9 cellular contexts compared by ENCODE assay signal in the genomic region with DNA sequence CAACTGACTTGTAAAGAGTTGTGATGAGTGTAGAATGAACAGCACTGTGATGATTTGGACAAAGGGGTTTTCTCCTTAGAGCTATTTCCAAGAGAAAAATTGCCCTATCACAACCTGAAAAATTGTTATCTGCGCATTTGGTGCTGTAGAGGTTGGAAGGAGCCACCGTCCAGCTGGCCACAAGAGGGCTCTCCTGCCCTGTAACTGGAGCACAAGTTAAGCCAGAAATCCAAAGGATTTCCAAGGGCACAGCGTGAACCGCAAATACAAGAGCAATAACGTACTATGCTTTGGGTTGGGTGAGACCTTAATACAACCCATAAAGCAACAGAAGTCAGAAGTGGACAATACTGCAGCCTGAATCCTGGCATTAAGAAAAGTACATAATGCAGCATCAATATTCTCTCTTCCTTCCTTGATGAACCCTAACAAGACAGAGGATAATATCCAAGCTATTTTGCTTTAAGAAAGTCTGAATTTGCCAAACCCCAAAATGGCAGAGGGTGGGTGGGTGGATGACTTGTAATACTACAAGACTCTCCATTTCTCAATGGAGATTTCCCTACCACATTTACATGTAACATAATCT. TPM values are rescaled to one million over a fixed set of nuclear protein-coding genes. Genes with fewer than 3 reads are reported as not detected.
DNase-seq lines count a peak whose midpoint lies in the region; ATAC-seq, FAIRE-seq and TF ChIP-seq lines count a peak whose summit lies in the region.
"Had no signal": no experiment of that assay in that cellular context is flagged by ENCODE, and none has a peak within 500 bp of the region (broad histone marks: within the 10 kb centered on the region; RNA-seq: fewer than 3 reads in every experiment).

No MANE protein-coding gene starts in this region.

- ATAC-seq in DND-41 (ENCODE audit: insufficient read depth, low read depth) (no peak), HG02588 (IDR thresholded peaks at IDR 0.05; ENCODE audit: unreplicated experiment) (peak; percentile 59), GM12878 (peak; percentile 89), GM21825 (IDR thresholded peaks at IDR 0.05; ENCODE audit: unreplicated experiment) (no peak)

- DNase-seq in DND-41 (peak; percentile 19), NCI-H446 treated with DMSO at 0.1 percent for 48 hours (lab: John Stamatoyannopoulos, UW) (peak; percentile 6), GM12878 (ENCODE audit: low read depth, low spot score) (no peak), iPS DF 4.7 (ENCODE audit: extremely low read depth, low spot score) (peak; percentile 58), stromal cell of bone marrow (ENCODE audit: low read depth) (peak; percentile 45)
- no peak for DNase-seq in stimulated activated CD4-positive, alpha-beta T cell treated with anti-CD3 and anti-CD28 coated beads, Interleukin-2, amount 100 ng/mL, for 48 hours

- CTCF ChIA-PET in GM12878 (lab: Yijun Ruan, JAX), result interaction anchor here (0.6 to 4.0 kb wide), 44 partner anchors 8 to 520 kb away, joined by 3 to 43 read pairs (median 4); no protein-coding TSS in a partner anchor

- H3K9ac ChIP-seq in DND-41 (ENCODE audit: low read depth, low read length) (no peak overlapping the region), GM12878 (ENCODE audit: control insufficient read depth, insufficient read depth, low read length) (no peak overlapping the region)

- TF ChIP-seq RAD21 in GM12878 (IDR thresholded peaks at IDR 0.05; ENCODE audit: insufficient read depth, low read depth, low read length), result peak; percentile 81

- H3K4me2 ChIP-seq in DND-41 (ENCODE audit: insufficient read depth, low read length), result no peak overlapping the region
- H3K4me2 ChIP-seq in GM12878 (ENCODE audit: control insufficient read depth, insufficient read depth), result no peak overlapping the region

- TF ChIP-seq EP300 in GM12878 (IDR thresholded peaks at IDR 0.05; ENCODE audit: borderline replicate concordance in 1 of 2, control insufficient read depth in 1 of 2, low read depth in 2 of 2, low read length in 2 of 2), result no peak

- FAIRE-seq in GM12878 (lab: Jason Lieb, UNC), result peak; percentile 31

- H3K4me1 ChIP-seq in DND-41 (ENCODE audit: insufficient read depth, low read length), result no peaks in the 10 kb centered on the region
- H3K4me1 ChIP-seq in GM12878 (ENCODE audit: control insufficient read depth, insufficient read depth, low read length), result no peaks in the 10 kb centered on the region

- H3K79me2 ChIP-seq in DND-41 (ENCODE audit: insufficient read depth, low read length) (no peaks in the 10 kb centered on the region), GM12878 (ENCODE audit: control insufficient read depth, insufficient read depth, low read length) (no peaks in the 10 kb centered on the region)

- in situ Hi-C loops in GM12878 (cut with MboI), result loop anchor here (5.0 to 10.0 kb wide), 2 partner anchors 173 to 525 kb away; no protein-coding TSS in a partner anchor

- no peak overlapping the region for H2AFZ ChIP-seq in DND-41 (ENCODE audit: low read depth, low read length)
- no peak overlapping the region for H2AFZ ChIP-seq in GM12878 (ENCODE audit: control insufficient read depth, low read depth, low read length)

- H3K27me3 ChIP-seq in DND-41 (ENCODE audit: insufficient read depth, low read length, poor library complexity) (no peaks in the 10 kb centered on the region), GM12878 (replicated peaks in 1 of 2; ENCODE audit: control insufficient read depth in 2 of 2, insufficient read depth in 2 of 2, low read length in 1 of 2) (no peaks in the 10 kb centered on the region; a peak in 2 of 4 replicates)

- intact Hi-C loops in GM12878 (cut with micrococcal nuclease; ENCODE audit: unreplicated experiment), result loop anchor here (1.0 to 10.0 kb wide), 3 partner anchors 176 to 521 kb away; no protein-coding TSS in a partner anchor

- H3K27ac ChIP-seq in DND-41 (ENCODE audit: low read length) (no peak overlapping the region), GM12878 (ENCODE audit: control insufficient read depth, insufficient read depth) (no peak overlapping the region)

- BruUV-seq in GM12878 (replicated peaks; lab: Mats Ljungman, UMichigan), result no TSS peak

- SMC1A ChIA-PET in GM12878 (lab: Charles Lee; ENCODE audit: uncharacterized antibody, unreplicated experiment), result interaction anchor here (0.6 to 3.7 kb wide), 20 partner anchors 9 to 828 kb away, joined by 3 to 18 read pairs (median 4); a partner anchor contains a TSS

- WGBS in GM12878 (ENCODE audit: insufficient coverage, insufficient replicate concordance, low lambda C conversion rate, missing lambda C conversion rate), result 0% methylated on average over 5 of the region's 5 CpGs

- peak; percentile 72 for TF ChIP-seq CTCF in DND-41 (IDR thresholded peaks at IDR 0.05; ENCODE audit: borderline replicate concordance, extremely low read depth, low read length, poor library complexity, severe bottlenecking)
- TF ChIP-seq CTCF in GM12878 (IDR thresholded peaks at IDR 0.05 in 2 of 3, conservative IDR thresholded peaks at IDR 0.05 in 1 of 3; ENCODE audit: control insufficient read depth in 2 of 3, extremely low read depth in 1 of 3, insufficient read depth in 1 of 3, low read depth in 3 of 3, low read length in 3 of 3), result peak; percentile 82 to 92 (median 86)

- POLR2A ChIA-PET in GM12878 (lab: Charles Lee), result interaction anchor here (0.6 to 1.6 kb wide), 2 partner anchors 17 to 92 kb away, joined by 3 to 4 read pairs; no protein-coding TSS in a partner anchor

- RAD21 ChIA-PET in GM12878 (lab: Charles Lee; ENCODE audit: unreplicated experiment), result interaction anchor here (0.6 to 2.7 kb wide), 11 partner anchors 11 to 526 kb away, joined by 3 to 24 read pairs (median 3); a partner anchor contains a TSS

- H3K36me3 ChIP-seq in DND-41 (ENCODE audit: insufficient read depth, low read length) (no peaks in the 10 kb centered on the region), GM12878 (ENCODE audit: control insufficient read depth in 2 of 2, insufficient read depth in 2 of 2, low read length in 1 of 2) (no peaks in the 10 kb centered on the region)

- H3K4me3 ChIP-seq in DND-41 (ENCODE audit: low read depth in 1 of 2, low read length in 2 of 2) (no peak overlapping the region), GM12878 (no peak overlapping the region)

- H4K20me1 ChIP-seq in DND-41 (ENCODE audit: insufficient read depth, low read length) (no peaks in the 10 kb centered on the region), GM12878 (ENCODE audit: control insufficient read depth, insufficient read depth) (no peaks in the 10 kb centered on the region)

- TF ChIP-seq POLR2A in GM12878 (IDR thresholded peaks at IDR 0.05; ENCODE audit: low read depth, low read length), result no peak

- H3K9me3 ChIP-seq in DND-41 (ENCODE audit: insufficient read depth, low read length, severe bottlenecking), result no peaks in the 10 kb centered on the region
- H3K9me3 ChIP-seq in GM12878 (replicated peaks; ENCODE audit: control insufficient read depth, insufficient read depth, low read length), result no peaks in the 10 kb centered on the region

TF ChIP-seq in GM12878, 131 proteins besides CTCF, POLR2A, EP300 and RAD21:
- TF ChIP-seq MEF2B (IDR thresholded peaks at IDR 0.05; ENCODE audit: partially characterized antibody, poor library complexity, severe bottlenecking) (no peak), MXI1 (IDR thresholded peaks at IDR 0.05; ENCODE audit: low read depth, low read length) (no peak), SMC3 (IDR thresholded peaks at IDR 0.05; ENCODE audit: borderline replicate concordance, low read length) (peak; percentile 71), TAF1 (IDR thresholded peaks at IDR 0.05; ENCODE audit: borderline replicate concordance, low read depth, low read length) (no peak)
TF ChIP-seq in GM12878: peak in this region for 1.

RNA-seq across cellular contexts. Expression of a gene that starts 56.8 kb away (rescaled TPM):
- total RNA-seq in GM12878 (2013; cell fraction: nucleolus; rRNA removed), result not detected in 2 replicates
- total RNA-seq in GM12878 (2014; rRNA removed) (not detected in 2 replicates), GM12878 (2014; rRNA removed; fragmentation: Illumina TruSeq; extraction: Trizol) (not detected in 2 replicates), GM12878 (2021) (not detected in 2 replicates)
- polyA plus RNA-seq in GM12878 (2011; ENCODE audit: low read depth), result not detected
- polyA plus RNA-seq in GM12878 (2011; rRNA removed) (not detected in 2 replicates), GM12878 (2014; fragmentation: Illumina TruSeq; extraction: Trizol) (not detected in 2 replicates), GM12878 (2014; fragmentation: Nextera tagmentation; extraction: Ambion mirVana) (not detected), GM12878 (2014; rRNA removed) (not detected in 2 replicates), GM12878 (2016; fragmentation: Nextera tagmentation; extraction: Ambion mirVana) (not detected)
- polyA plus RNA-seq in GM12878 (2011; cell fraction: cytosol; rRNA removed), result not detected in 2 replicates
- not detected in 2 replicates for polyA plus RNA-seq in GM12878 (2011; cell fraction: nucleus; rRNA removed)
- polyA plus RNA-seq in GM12878 (2012), result not detected in 2 replicates
- not detected in 2 replicates for polyA minus RNA-seq in GM12878 (2011; rRNA and poly(A)+ RNA removed)
- not detected in 2 replicates for polyA minus RNA-seq in GM12878 (2011; cell fraction: cytosol; rRNA and poly(A)+ RNA removed)
- polyA minus RNA-seq in GM12878 (2011; cell fraction: nucleus; rRNA and poly(A)+ RNA removed), result not detected in 2 replicates
- total RNA-seq: activated CD8-positive, alpha-beta memory T cell treated with anti-CD3 and anti-CD28 coated beads for 36 hours had no signal

Comparison
In these comparisons a context has a peak if more than half of its experiments do, and no peak if none do; other contexts are left out.
1. ATAC-seq: peak in HG02588 (single experiment) and GM12878 (single experiment); none in DND-41 (single experiment) and GM21825 (single experiment).
2. DNase-seq: peak in DND-41 (single experiment), NCI-H446 treated with DMSO at 0.1 percent for 48 hours (single experiment), iPS DF 4.7 (single experiment) and stromal cell of bone marrow (single experiment); none in GM12878 (single experiment) and stimulated activated CD4-positive, alpha-beta T cell treated with anti-CD3 and anti-CD28 coated beads, Interleukin-2, amount 100 ng/mL, for 48 hours (0 of 2).